ENCODE assay signal across 1 cellular context in genomic region chr20:4070323-4071176, GRCh38.
TF ChIP-seq lines count a peak whose summit lies in the region.

No MANE protein-coding gene starts in this region.

TF ChIP-seq in H1, 55 proteins besides CTCF, POLR2A, EP300 and RAD21:
- TF ChIP-seq RFX5 (IDR thresholded peaks at IDR 0.05; ENCODE audit: borderline replicate concordance, low read depth, low read length): no peak
- TF ChIP-seq BCL11A (IDR thresholded peaks at IDR 0.05; ENCODE audit: low read depth in 2 of 2, low read length in 2 of 2): no peak
- TF ChIP-seq CBX8 (IDR thresholded peaks at IDR 0.05; ENCODE audit: borderline replicate concordance, low read depth, low read length): no peak
- TF ChIP-seq ATF2 (IDR thresholded peaks at IDR 0.05; ENCODE audit: low read length): no peak
- TF ChIP-seq KDM1A (IDR thresholded peaks at IDR 0.05; ENCODE audit: borderline replicate concordance, low read length): no peak
- no peak for TF ChIP-seq CBX5 (IDR thresholded peaks at IDR 0.05; ENCODE audit: low read depth, low read length)
- no peak for TF ChIP-seq GTF2F1 (IDR thresholded peaks at IDR 0.05; ENCODE audit: borderline replicate concordance, low read depth, low read length)
- no peak for TF ChIP-seq TEAD4 (IDR thresholded peaks at IDR 0.05; ENCODE audit: low read depth, low read length)
